Comparison of ENCODE assay signal across 8 cellular contexts in genomic region chr15:89665449-89666146, GRCh38. TPM values are rescaled to one million over a fixed set of nuclear protein-coding genes. Genes with fewer than 3 reads are reported as not detected.
DNase-seq lines count a peak whose midpoint lies in the region; ATAC-seq and TF ChIP-seq lines count a peak whose summit lies in the region.

No MANE protein-coding gene starts in this region.

- H3K36me3 Mint-ChIP-seq in nephron (ENCODE audit: low read depth), result no peaks in the 10 kb centered on the region

- DNase-seq in ACHN, result peak; percentile 40
- peak; percentile 52 for DNase-seq in SW480 (ENCODE audit: low spot score)
- DNase-seq in fibroblast of the aortic adventitia (ENCODE audit: low read depth), result peak; percentile 53

- in situ Hi-C loops in ACHN (cut with HindIII; ENCODE audit: low pct_ligation_motif_present, low pct_unique_long_range_greater_than_20kb, low sequenced_read_pairs), result no loop called here

- peak overlapping the region; percentile 35 for H3K4me3 ChIP-seq in fibroblast of the aortic adventitia (ENCODE audit: low read depth, low read length)

- H3K9me3 Mint-ChIP-seq in nephron, result no peaks in the 10 kb centered on the region

- ATAC-seq in GM21390 (IDR thresholded peaks at IDR 0.05; ENCODE audit: unreplicated experiment), result peak; percentile 51
- no peak for ATAC-seq in HG02610 (IDR thresholded peaks at IDR 0.05; ENCODE audit: unreplicated experiment)
- ATAC-seq in GM18519 (IDR thresholded peaks at IDR 0.05; ENCODE audit: low FRiP score, unreplicated experiment), result no peak
- ATAC-seq in GM19328 (IDR thresholded peaks at IDR 0.05; ENCODE audit: unreplicated experiment), result no peak

- H3K27me3 Mint-ChIP-seq in nephron (ENCODE audit: low read depth), result peaks cover 14% of the 10 kb centered on the region

- H3K4me3 Mint-ChIP-seq in nephron, result peak overlapping the region; percentile 66 to 85 (median 84)

- TF ChIP-seq CTCF in fibroblast of the aortic adventitia (IDR thresholded peaks at IDR 0.05; ENCODE audit: insufficient read depth, low read length) (no peak), nephron (IDR thresholded peaks at IDR 0.05; ENCODE audit: unreplicated experiment in 3 of 3) (no peak)

- H3K4me1 Mint-ChIP-seq in nephron, result peaks cover 18% of the 10 kb centered on the region

- H3K27ac Mint-ChIP-seq in nephron, result no peak overlapping the region

RNA-seq across cellular contexts. Expression of gene KIF7, which starts 10.3 kb away (rescaled TPM):
- total RNA-seq in fibroblast of the aortic adventitia (ENCODE audit: low replicate concordance), result 10.6 and 22.1 TPM in 2 replicates

RNA-seq across cellular contexts. Expression of gene PLIN1, which starts 13.6 kb away (rescaled TPM):
- total RNA-seq in fibroblast of the aortic adventitia (ENCODE audit: low replicate concordance), result 0.27 and 0.41 TPM in 2 replicates

RNA-seq across cellular contexts. Expression of gene PEX11A, which starts 25.0 kb away (rescaled TPM):
- total RNA-seq in fibroblast of the aortic adventitia (ENCODE audit: low replicate concordance), result 8.7 and 13.0 TPM in 2 replicates

RNA-seq across cellular contexts. Expression of gene WDR93, which starts 25.0 kb away (rescaled TPM):
- total RNA-seq in fibroblast of the aortic adventitia (ENCODE audit: low replicate concordance), result 0.09 and 0.49 TPM in 2 replicates
